In genomic region chr20:64080013-64080812, GRCh38 we compare ENCODE assay signal across 8 cellular contexts. TPM values are rescaled to one million over a fixed set of nuclear protein-coding genes. Genes with fewer than 3 reads are reported as not detected.
DNase-seq lines count a peak whose midpoint lies in the region; ATAC-seq and TF ChIP-seq lines count a peak whose summit lies in the region.

Gene OPRL1 (plus strand): TSS chr20:64080082. CDS start chr20:64092721, 12,639 bp downstream.

- DNase-seq in CD4-positive, alpha-beta T cell: peak in 3 of 10 experiments; percentile 35 to 44 (median 36)
- no peak for DNase-seq in Karpas-422
- DNase-seq in ascending aorta (ENCODE audit: low spot score in 2 of 2): no peak
- no peak for DNase-seq in kidney epithelial cell (ENCODE audit: low read depth)
- DNase-seq in dedifferentiated amniotic fluid mesenchymal stem cell (ENCODE audit: extremely low spot score): no peak
- DNase-seq in GM10248 (ENCODE audit: extremely low spot score): no peak

- H3K4me2 ChIP-seq in Karpas-422 (ENCODE audit: low read depth, low read length, poor library complexity, severe bottlenecking): peak within 1 kb of the TSS; percentile 93

- peak within 1 kb of the TSS; percentile 86 for H3K27ac Mint-ChIP-seq in CD4-positive, alpha-beta T cell

- no peak for TF ChIP-seq CTCF in CD4-positive, alpha-beta T cell (IDR thresholded peaks at IDR 0.05)
- no peak for TF ChIP-seq CTCF in ascending aorta (IDR thresholded peaks at IDR 0.05)
- TF ChIP-seq CTCF in kidney epithelial cell (IDR thresholded peaks at IDR 0.05; ENCODE audit: insufficient read depth, low read length, poor library complexity, severe bottlenecking): no peak
- no peak for TF ChIP-seq CTCF in GM10248 (IDR thresholded peaks at IDR 0.05; ENCODE audit: control extremely low read depth, extremely low read depth, low read depth, missing control alignments)

- H3K27me3 Mint-ChIP-seq in CD4-positive, alpha-beta T cell: no peaks in the 10 kb centered on the region

- H3K27me3 ChIP-seq in CD4-positive, alpha-beta T cell (ENCODE audit: control insufficient read depth, insufficient read depth, low read length): no peaks in the 10 kb centered on the region
- H3K27me3 ChIP-seq in Karpas-422 (ENCODE audit: low read length) (no peaks in the 10 kb centered on the region), ascending aorta (peaks cover 7% of the 10 kb centered on the region), kidney epithelial cell (ENCODE audit: control insufficient read depth, insufficient read depth, low read length) (peaks cover 32% of the 10 kb centered on the region), stomach smooth muscle (ENCODE audit: control insufficient read depth in 1 of 2, insufficient read depth in 2 of 2, low read length in 2 of 2) (peaks cover 14 to 23% of the 10 kb centered on the region in 2 donors)

- H3K4me3 Mint-ChIP-seq in CD4-positive, alpha-beta T cell: peak within 1 kb of the TSS; percentile 91

- no peaks in the 10 kb centered on the region for H3K9me2 ChIP-seq in Karpas-422 (replicated peaks; ENCODE audit: insufficient read depth, low read length)

- H3K36me3 Mint-ChIP-seq in CD4-positive, alpha-beta T cell (ENCODE audit: low read depth): peaks cover 14% of the 10 kb centered on the region

- H3K27ac ChIP-seq in CD4-positive, alpha-beta T cell (ENCODE audit: low read depth, low read length): peak within 1 kb of the TSS; percentile 80
- H3K27ac ChIP-seq in Karpas-422 (ENCODE audit: low read length) (peak within 1 kb of the TSS; percentile 100), ascending aorta (peak within 1 kb of the TSS; percentile 73 to 78), stomach smooth muscle (ENCODE audit: low read length) (no peak within 1 kb of the TSS)

- peak; percentile 23 for ATAC-seq in CD4-positive, alpha-beta T cell (ENCODE audit: poor library complexity)
- ATAC-seq in GM21619 (IDR thresholded peaks at IDR 0.05; ENCODE audit: unreplicated experiment): no peak

- H3K9ac ChIP-seq in Karpas-422 (ENCODE audit: low read length) (peak within 1 kb of the TSS; percentile 99), stomach smooth muscle (ENCODE audit: low read length in 2 of 2) (peak within 1 kb of the TSS; percentile 42 to 71)

- H3K9me3 Mint-ChIP-seq in CD4-positive, alpha-beta T cell: no peaks in the 10 kb centered on the region

- intact Hi-C loops in CD4-positive, alpha-beta T cell (cut with DNase I, micrococcal nuclease): loop anchor here in 1 of 2 experiments (2.0 to 5.0 kb wide), 2 partner anchors 41 to 172 kb away; no protein-coding TSS in a partner anchor
- intact Hi-C loops in ascending aorta (cut with DNase I): loop anchor here (5.0 kb wide), 1 partner anchor 42 kb away; no protein-coding TSS in a partner anchor

- H2AFZ ChIP-seq in Karpas-422 (ENCODE audit: low read length): no peak within 1 kb of the TSS

- peaks cover 47% of the 10 kb centered on the region for H3K4me1 Mint-ChIP-seq in CD4-positive, alpha-beta T cell (ENCODE audit: low read depth)

- POLR2A ChIA-PET in CD4-positive, alpha-beta T cell (lab: Charles Lee): interaction anchor here (0.7 to 3.7 kb wide), 11 partner anchors 10 to 185 kb away, joined by 3 to 30 read pairs (median 6); partner anchors contain the start of genes DNAJC5, PCMTD2, PRPF6 and TCEA2
- POLR2A ChIA-PET in GM10248 (lab: Yijun Ruan, JAX): interaction anchor here (0.6 kb wide), 1 partner anchor 538 kb away, joined by 5 read pairs; no protein-coding TSS in a partner anchor

- peaks cover 58% of the 10 kb centered on the region for H3K4me1 ChIP-seq in Karpas-422 (ENCODE audit: low read length)
- H3K4me1 ChIP-seq in ascending aorta: peaks cover 17 to 30% of the 10 kb centered on the region in 2 donors
- peaks cover 37% of the 10 kb centered on the region for H3K4me1 ChIP-seq in stomach smooth muscle (ENCODE audit: control insufficient read depth, insufficient read depth, low read length)

- peaks cover 22% of the 10 kb centered on the region for H3K79me2 ChIP-seq in Karpas-422 (ENCODE audit: low read length)

- no peaks in the 10 kb centered on the region; the same call in 1 of the 2 replicates for H4K20me1 ChIP-seq in Karpas-422 (ENCODE audit: insufficient read depth, low read depth, low read length)

- no peaks in the 10 kb centered on the region for H3K9me3 ChIP-seq in CD4-positive, alpha-beta T cell (ENCODE audit: control insufficient read depth, low read length)
- H3K9me3 ChIP-seq in Karpas-422 (ENCODE audit: low read length) (no peaks in the 10 kb centered on the region), ascending aorta (no peaks in the 10 kb centered on the region), stomach smooth muscle (ENCODE audit: control insufficient read depth in 2 of 2, low read length in 2 of 2) (no peaks in the 10 kb centered on the region)

- H3K4me3 ChIP-seq in Karpas-422 (ENCODE audit: low read length) (peak within 1 kb of the TSS; percentile 95), ascending aorta (peak within 1 kb of the TSS; percentile 63 to 90), kidney epithelial cell (ENCODE audit: low read depth, low read length) (peak within 1 kb of the TSS; percentile 56), stomach smooth muscle (ENCODE audit: low read length in 2 of 2) (peak within 1 kb of the TSS; percentile 69 to 74)

- CTCF ChIA-PET in CD4-positive, alpha-beta T cell (lab: Charles Lee): interaction anchor here (1.0 to 1.2 kb wide), 3 partner anchors 22 to 106 kb away, joined by 3 read pairs; no protein-coding TSS in a partner anchor
- CTCF ChIA-PET in GM10248 (lab: Yijun Ruan, JAX): interaction anchor here (1.1 to 3.7 kb wide), 8 partner anchors 10 to 100 kb away, joined by 3 to 24 read pairs (median 6); partner anchors contain the start of gene PRPF6

- H3K36me3 ChIP-seq in Karpas-422 (ENCODE audit: insufficient read depth, low read length): peaks cover 7% of the 10 kb centered on the region; the same call in 1 of the 2 replicates
- no peaks in the 10 kb centered on the region for H3K36me3 ChIP-seq in ascending aorta
- no peaks in the 10 kb centered on the region for H3K36me3 ChIP-seq in kidney epithelial cell (ENCODE audit: control insufficient read depth, insufficient read depth, low read length)
- no peaks in the 10 kb centered on the region for H3K36me3 ChIP-seq in stomach smooth muscle (ENCODE audit: control insufficient read depth in 2 of 2, insufficient read depth in 2 of 2, low read length in 2 of 2)

RNA-seq across cellular contexts. Expression of gene OPRL1, which starts in this region (rescaled TPM):
- total RNA-seq in CD4-positive, alpha-beta T cell: 1 to 10 TPM; 1.0 to 1.2 TPM
- 34.0 and 60.6 TPM in 2 replicates for total RNA-seq in Karpas-422 (2014; rRNA removed; shearing (Covaris generic); ENCODE audit: low replicate concordance)
- total RNA-seq in ascending aorta: 0.21 TPM
- total RNA-seq in kidney epithelial cell: 0.21 and 0.68 TPM in 2 replicates

Comparison
In these comparisons a context has a peak if more than half of its experiments do, and no peak if none do; other contexts are left out.
1. RNA of gene OPRL1 (total RNA-seq): 34.0 to 60.6 TPM in Karpas-422; 1.0 to 1.2 TPM in CD4-positive, alpha-beta T cell, 0.21 TPM in ascending aorta (single experiment) and 0.21 to 0.68 TPM in kidney epithelial cell; every median in the first group is over 10 times any median in the second.
2. Peak in every context shown above with its lines, with median percentiles within 50 percentile points of each other: H3K4me3 ChIP-seq.